ENCODE assay signal across 20 cellular contexts in genomic region chr5:96199713-96200183, GRCh38.
DNase-seq lines count a peak whose midpoint lies in the region; ATAC-seq and TF ChIP-seq lines count a peak whose summit lies in the region.
"Had no signal": no experiment of that assay in that cellular context is flagged by ENCODE, and none has a peak within 500 bp of the region (broad histone marks: within the 10 kb centered on the region; RNA-seq: fewer than 3 reads in every experiment).

No MANE protein-coding gene starts in this region.

- H3K4me3 ChIP-seq in duodenal mucosa (ENCODE audit: low read depth in 1 of 2, low read length in 2 of 2), result peak overlapping the region; percentile 11 to 50
- H3K4me3 ChIP-seq in liver (ENCODE audit: low read depth in 1 of 3, low read length in 3 of 3), result peak overlapping the region; percentile 7 to 29 (median 18)
- H3K4me3 ChIP-seq in stomach, result no peak overlapping the region
- H3K4me3 ChIP-seq in lower lobe of right lung, result no peak overlapping the region
- H3K4me3 ChIP-seq: lung, psoas muscle, SK-N-MC had no signal

- H3K27ac ChIP-seq in duodenal mucosa (ENCODE audit: low read depth, low read length) (no peak overlapping the region), liver (ENCODE audit: low read depth in 1 of 2, low read length in 2 of 2) (peak overlapping the region; percentile 63 to 70), stomach (peak overlapping the region; percentile 50 to 77 (median 61)), lower lobe of right lung (no peak overlapping the region)
- H3K27ac ChIP-seq: epithelial cell of prostate, psoas muscle, SK-N-MC had no signal

- H3K9ac ChIP-seq in duodenal mucosa (ENCODE audit: low read depth in 1 of 2, low read length in 2 of 2) (peak overlapping the region in 1 of 2 donors; percentile 13), liver (ENCODE audit: low read depth in 1 of 2, low read length in 2 of 2) (peak overlapping the region; percentile 76 to 91)

- TF ChIP-seq CTCF in liver (IDR thresholded peaks at IDR 0.05; ENCODE audit: low read depth, low read length, missing input control) (no peak), stomach (IDR thresholded peaks at IDR 0.05) (no peak), lower lobe of right lung (IDR thresholded peaks at IDR 0.05) (no peak)

- intact Hi-C loops in stomach (cut with DNase I; ENCODE audit: low total_unique reads), result no loop called here
- intact Hi-C loops in lower lobe of right lung (cut with DNase I), result no loop called here

- H3K9me3 ChIP-seq in duodenal mucosa (ENCODE audit: control insufficient read depth in 1 of 2, low read length in 2 of 2) (no peaks in the 10 kb centered on the region), liver (ENCODE audit: control insufficient read depth in 4 of 4, low read length in 3 of 4) (peaks cover 0 to 6% (median 4%) of the 10 kb centered on the region in 4 donors), stomach (no peaks in the 10 kb centered on the region), lower lobe of right lung (no peaks in the 10 kb centered on the region)
- H3K9me3 ChIP-seq: psoas muscle had no signal

- H3K36me3 ChIP-seq in duodenal mucosa (ENCODE audit: control insufficient read depth in 1 of 2, insufficient read depth in 2 of 2, low read length in 2 of 2) (no peaks in the 10 kb centered on the region), liver (ENCODE audit: control insufficient read depth in 4 of 4, insufficient read depth in 3 of 4, low read depth in 1 of 4, low read length in 3 of 4) (no peaks in the 10 kb centered on the region), stomach (no peaks in the 10 kb centered on the region), lower lobe of right lung (no peaks in the 10 kb centered on the region)

- no peak for TF ChIP-seq POLR2A in stomach (IDR thresholded peaks at IDR 0.05)

- TF ChIP-seq RAD21 in liver (IDR thresholded peaks at IDR 0.05), result peak in 1 of 2 donors; percentile 37

- DNase-seq in DMS53 (lab: John Stamatoyannopoulos, UW), result peak; percentile 77
- DNase-seq in stomach, result no peak
- DNase-seq in stimulated activated naive CD4-positive, alpha-beta T cell treated with Interleukin-2 at 50 U/mL for 16 hours (lab: John Stamatoyannopoulos, UW), result no peak
- no peak for DNase-seq in lower lobe of right lung
- DNase-seq in UCSD-AML1 (lab: John Stamatoyannopoulos, UW; ENCODE audit: unreplicated experiment), result no peak
- DNase-seq: activated CD4-positive, alpha-beta memory T cell treated with anti-CD3 and anti-CD28 coated beads for 36 hours; activated CD4-positive, CD25-positive, alpha-beta regulatory T cell; activated CD8-positive, alpha-beta memory T cell treated with anti-CD3 and anti-CD28 coated beads, Interleukin-2, amount 50 U/mL, for 48 hours; activated naive CD8-positive, alpha-beta T cell treated with anti-CD3 and anti-CD28 coated beads for 36 hours; central memory CD4-positive, alpha-beta T cell; NCI-H1092; NCI-H187 treated with DMSO at 0.1 percent for 48 hours; NCI-H69; psoas muscle; T-helper 9 cell had no signal

- no peaks in the 10 kb centered on the region for H3K27me3 ChIP-seq in duodenal mucosa (ENCODE audit: control insufficient read depth in 1 of 2, insufficient read depth in 2 of 2, low read length in 2 of 2)
- H3K27me3 ChIP-seq in liver (ENCODE audit: control insufficient read depth in 4 of 4, insufficient read depth in 4 of 4, low read length in 3 of 4), result no peaks in the 10 kb centered on the region
- no peaks in the 10 kb centered on the region for H3K27me3 ChIP-seq in stomach
- H3K27me3 ChIP-seq in lower lobe of right lung (ENCODE audit: low read depth), result no peaks in the 10 kb centered on the region

- WGBS in liver, result 31% methylated on average over 4 of the region's 4 CpGs
- WGBS in stomach, 5 donors, result 38 to 47% (median 44%) methylated on average over 4 of the region's 4 CpGs

- TF ChIP-seq EP300 in stomach (IDR thresholded peaks at IDR 0.05), result no peak

- H3K4me1 ChIP-seq in duodenal mucosa (ENCODE audit: control insufficient read depth in 1 of 2, insufficient read depth in 2 of 2, low read length in 2 of 2) (peaks cover 8 to 22% of the 10 kb centered on the region in 2 donors), liver (ENCODE audit: control insufficient read depth in 4 of 4, insufficient read depth in 4 of 4, low read length in 3 of 4) (peaks cover 5 to 35% (median 25%) of the 10 kb centered on the region in 4 donors), stomach (peaks cover 0 to 60% (median 25%) of the 10 kb centered on the region in 4 donors), lower lobe of right lung (peaks cover 8% of the 10 kb centered on the region)
- H3K4me1 ChIP-seq: psoas muscle had no signal

- ATAC-seq in lower lobe of right lung, result no peak
- ATAC-seq: psoas muscle had no signal

TF ChIP-seq in liver, 16 proteins besides CTCF, POLR2A, EP300 and RAD21:
- TF ChIP-seq FOXA2 (IDR thresholded peaks at IDR 0.05), result no peak
- peak; percentile 55 for TF ChIP-seq REST (IDR thresholded peaks at IDR 0.05)
- TF ChIP-seq EGR1 (IDR thresholded peaks at IDR 0.05; ENCODE audit: low read depth in 2 of 2), result peak in 1 of 2 donors; percentile 11
- peak; percentile 53 for TF ChIP-seq HNF4G (IDR thresholded peaks at IDR 0.05)
- TF ChIP-seq YY1 (IDR thresholded peaks at IDR 0.05), result peak; percentile 5
- peak in 1 of 2 donors; percentile 15 for TF ChIP-seq RXRA (IDR thresholded peaks at IDR 0.05)
- TF ChIP-seq TAF1 (conservative IDR thresholded peaks at IDR 0.05), result no peak
- TF ChIP-seq HNF4A (conservative IDR thresholded peaks at IDR 0.05), result peak; percentile 81 to 83
- TF ChIP-seq SP1 (IDR thresholded peaks at IDR 0.05), result peak; percentile 82
- peak; percentile 30 for TF ChIP-seq MAX (IDR thresholded peaks at IDR 0.05)
TF ChIP-seq in liver: peak in this region for 8.

Comparison
In these comparisons a context has a peak if more than half of its experiments do, and no peak if none do; other contexts are left out.
1. H3K27ac ChIP-seq: peak in liver (2 of 2) and stomach (5 of 5); none in duodenal mucosa (single experiment) and lower lobe of right lung (single experiment).
2. H3K4me3 ChIP-seq: peak in duodenal mucosa (2 of 2) and liver (3 of 3); none in stomach (0 of 4) and lower lobe of right lung (single experiment).